Comparison of ENCODE assay signal across 9 cellular contexts in the genomic region with DNA sequence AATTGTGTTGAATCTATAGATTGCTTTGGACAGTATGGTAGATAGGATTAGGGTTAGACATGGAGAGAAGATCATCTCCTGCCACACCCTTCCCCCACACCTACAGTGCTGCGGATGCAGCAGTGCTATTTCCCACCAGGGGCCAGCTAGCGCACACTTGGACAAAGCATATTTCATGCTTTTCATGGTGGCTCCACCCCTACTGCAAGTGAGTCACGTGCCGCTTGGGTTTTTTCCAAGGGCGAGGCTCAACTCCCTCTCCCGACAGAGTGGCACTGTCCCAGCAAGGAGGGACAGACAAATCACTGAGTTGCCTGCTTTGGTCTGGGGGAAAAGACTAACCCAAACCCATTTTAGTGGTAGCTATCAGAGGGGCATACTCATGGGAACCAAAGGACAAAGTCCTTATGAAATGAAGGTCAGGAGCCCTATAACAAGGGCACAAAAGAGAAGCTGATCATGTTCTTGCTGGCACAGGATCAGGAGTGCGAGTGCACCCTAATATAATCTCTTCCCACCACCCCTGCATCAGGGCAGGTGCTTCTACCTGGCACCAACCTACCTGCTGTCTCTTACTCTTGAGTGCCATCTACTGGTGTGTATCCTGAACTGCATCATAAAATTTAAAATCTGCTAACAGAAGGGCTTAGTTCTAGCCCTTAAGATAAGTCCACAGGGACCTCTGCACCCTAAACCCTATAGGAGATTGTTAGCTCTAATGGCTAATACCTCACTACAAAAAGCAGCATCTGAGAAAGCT. TPM values are rescaled to one million over a fixed set of nuclear protein-coding genes. Genes with fewer than 3 reads are reported as not detected.
DNase-seq lines count a peak whose midpoint lies in the region; ATAC-seq, FAIRE-seq and TF ChIP-seq lines count a peak whose summit lies in the region.
"Had no signal": no experiment of that assay in that cellular context is flagged by ENCODE, and none has a peak within 500 bp of the region (broad histone marks: within the 10 kb centered on the region; RNA-seq: fewer than 3 reads in every experiment).

No MANE protein-coding gene starts in this region.

- H2AFZ ChIP-seq in OCI-LY7 (ENCODE audit: low read length) = no peak overlapping the region

- intact Hi-C loops in OCI-LY7 (cut with micrococcal nuclease; ENCODE audit: unreplicated experiment) (loop anchor here (1.0 to 5.0 kb wide), 2 partner anchors 114 to 1467 kb away; a partner anchor contains a TSS), uterus (cut with DNase I; ENCODE audit: low total_unique reads) (no loop called here)
- intact Hi-C loops in dendritic cell treated with granulocyte-macrophage colony-stimulating factor and Interleukin-4, amounts not matched to agents 40 ng/mL and 50 ng/mL, for 4 days (cut with micrococcal nuclease) = loop anchor here (2.0 to 10.0 kb wide), 2 partner anchors 114 to 1750 kb away; a partner anchor contains a TSS

- POLR2A ChIA-PET in OCI-LY7 (lab: Charles Lee) = interaction anchor here (1.1 kb wide), 1 partner anchor 114 kb away, joined by 5 read pairs; a partner anchor contains a TSS

- H3K79me2 ChIP-seq in OCI-LY7 (ENCODE audit: insufficient read depth, low read depth, low read length) = no peaks in the 10 kb centered on the region

- H3K36me3 ChIP-seq in OCI-LY7 (ENCODE audit: insufficient read depth, low read length) (no peaks in the 10 kb centered on the region), uterus (no peaks in the 10 kb centered on the region)

- no peak for TF ChIP-seq POLR2A in uterus (IDR thresholded peaks at IDR 0.05)

- no peaks in the 10 kb centered on the region for H3K27me3 Mint-ChIP-seq in dendritic cell treated with granulocyte-macrophage colony-stimulating factor and Interleukin-4, amounts not matched to agents 40 ng/mL and 50 ng/mL, for 4 days
- H3K27me3 Mint-ChIP-seq in neural crest cell (ENCODE audit: low read depth) = no peaks in the 10 kb centered on the region

- H3K27me3 ChIP-seq in uterus = peaks cover 0 to 4% of the 10 kb centered on the region in 2 donors

- no TSS peak for BruUV-seq in OCI-LY7 (replicated peaks; lab: Mats Ljungman, UMichigan)

- no peaks in the 10 kb centered on the region for H3K36me3 Mint-ChIP-seq in dendritic cell treated with granulocyte-macrophage colony-stimulating factor and Interleukin-4, amounts not matched to agents 40 ng/mL and 50 ng/mL, for 4 days (ENCODE audit: low read depth)
- no peaks in the 10 kb centered on the region for H3K36me3 Mint-ChIP-seq in neural crest cell (ENCODE audit: low read depth)

- no peaks in the 10 kb centered on the region for H4K20me1 ChIP-seq in OCI-LY7 (ENCODE audit: insufficient read depth, low read length)

- H3K27ac ChIP-seq in OCI-LY7 (ENCODE audit: low read depth, low read length, poor library complexity, severe bottlenecking) = no peak overlapping the region
- H3K27ac ChIP-seq in uterus = no peak overlapping the region
- H3K27ac ChIP-seq: BLaER1 treated with 17β-estradiol and CSF1 and Interleukin-3, amounts not matched to agents 10 nM and 100 nM had no signal

- H3K4me3 ChIP-seq in OCI-LY7 (ENCODE audit: low read depth, low read length, poor library complexity, severe bottlenecking) = no peak overlapping the region
- H3K4me3 ChIP-seq in uterus = no peak overlapping the region
- H3K4me3 ChIP-seq: BLaER1 treated with 17β-estradiol and CSF1 and Interleukin-3, amounts not matched to agents 10 nM and 100 nM had no signal

- H3K9me2 ChIP-seq in OCI-LY7 (ENCODE audit: insufficient read depth, low read length) = no peaks in the 10 kb centered on the region

- TF ChIP-seq CTCF in OCI-LY7 (conservative IDR thresholded peaks at IDR 0.05; ENCODE audit: low read length) (peak; percentile 80), neural crest cell (conservative IDR thresholded peaks at IDR 0.05) (peak; percentile 68), uterus (IDR thresholded peaks at IDR 0.05) (peak in 1 of 4 experiments; percentile 11)

- H3K4me1 Mint-ChIP-seq in dendritic cell treated with granulocyte-macrophage colony-stimulating factor and Interleukin-4, amounts not matched to agents 40 ng/mL and 50 ng/mL, for 4 days (ENCODE audit: low read depth) = no peaks in the 10 kb centered on the region
- H3K4me1 Mint-ChIP-seq in neural crest cell = no peaks in the 10 kb centered on the region

- FAIRE-seq in frontal cortex (lab: Jason Lieb, UNC) = no peak

- H3K9me3 ChIP-seq in OCI-LY7 (ENCODE audit: low read length) (no peaks in the 10 kb centered on the region), uterus (no peaks in the 10 kb centered on the region)

- peak overlapping the region; percentile 32 for H3K4me3 Mint-ChIP-seq in dendritic cell treated with granulocyte-macrophage colony-stimulating factor and Interleukin-4, amounts not matched to agents 40 ng/mL and 50 ng/mL, for 4 days
- H3K4me3 Mint-ChIP-seq in neural crest cell = no peak overlapping the region

- CTCF ChIA-PET in OCI-LY7 (lab: Charles Lee; ENCODE audit: unreplicated experiment) = interaction anchor here (1.3 kb wide), 1 partner anchor 114 kb away, joined by 5 read pairs; a partner anchor contains a TSS

- H3K4me1 ChIP-seq in OCI-LY7 (ENCODE audit: insufficient read depth, low read length, poor library complexity, severe bottlenecking) = no peaks in the 10 kb centered on the region
- no peaks in the 10 kb centered on the region for H3K4me1 ChIP-seq in uterus
- H3K4me1 ChIP-seq: BLaER1 treated with 17β-estradiol and CSF1 and Interleukin-3, amounts not matched to agents 10 nM and 100 nM had no signal

- DNase-seq in NCI-H1105 treated with DMSO at 0.1 percent for 48 hours (lab: John Stamatoyannopoulos, UW) (peak; percentile 12), NCI-H1105 (lab: John Stamatoyannopoulos, UW) (no peak), OCI-LY7 (ENCODE audit: low spot score) (peak; percentile 25), neural crest cell (ENCODE audit: low read depth, low spot score) (no peak), frontal cortex (ENCODE audit: low spot score in 2 of 2) (no peak), uterus (no peak)

- H3K4me2 ChIP-seq in OCI-LY7 (ENCODE audit: low read length) = no peak overlapping the region
- H3K4me2 ChIP-seq: BLaER1 treated with 17β-estradiol and CSF1 and Interleukin-3, amounts not matched to agents 10 nM and 100 nM had no signal

- ATAC-seq in GM21526 (IDR thresholded peaks at IDR 0.05; ENCODE audit: low FRiP score, unreplicated experiment) = peak; percentile 50

- H3K27ac Mint-ChIP-seq in dendritic cell treated with granulocyte-macrophage colony-stimulating factor and Interleukin-4, amounts not matched to agents 40 ng/mL and 50 ng/mL, for 4 days = peak overlapping the region; percentile 63
- no peak overlapping the region for H3K27ac Mint-ChIP-seq in neural crest cell (ENCODE audit: unreplicated experiment)

- no peaks in the 10 kb centered on the region for H3K9me3 Mint-ChIP-seq in dendritic cell treated with granulocyte-macrophage colony-stimulating factor and Interleukin-4, amounts not matched to agents 40 ng/mL and 50 ng/mL, for 4 days
- H3K9me3 Mint-ChIP-seq in neural crest cell = peaks cover 2% of the 10 kb centered on the region

RNA-seq across cellular contexts. Expression of a gene that starts 55.1 kb away (rescaled TPM):
- 0.31 TPM in 1 of 2 replicates, not detected in the other for total RNA-seq in OCI-LY7 (2014; rRNA removed; shearing (Covaris generic))
- total RNA-seq in OCI-LY7 (2022) = 0.53 TPM in 1 of 2 replicates, not detected in the other
- not detected in 2 replicates for total RNA-seq in neural crest cell
- total RNA-seq in frontal cortex = not detected
- not detected for total RNA-seq in uterus

Comparison
In these comparisons a context has a peak if more than half of its experiments do, and no peak if none do; other contexts are left out.
1. DNase-seq: peak in NCI-H1105 treated with DMSO at 0.1 percent for 48 hours (single experiment) and OCI-LY7 (single experiment); none in NCI-H1105 (single experiment), neural crest cell (single experiment), frontal cortex (0 of 2) and uterus (0 of 2).